17 cellular contexts compared by ENCODE assay signal in genomic region chr21:36766511-36766910, GRCh38.
A peak's percentile ranks its signal among the peaks of the same experiment; 100 is the strongest.
DNase-seq lines count a peak whose midpoint lies in the region; ATAC-seq and TF ChIP-seq lines count a peak whose summit lies in the region.
"Had no signal": no experiment of that assay in that cellular context is flagged by ENCODE, and none has a peak within 500 bp of the region (broad histone marks: within the 10 kb centered on the region; RNA-seq: fewer than 3 reads in every experiment).

No MANE protein-coding gene starts in this region.

- no peaks in the 10 kb centered on the region for H3K79me2 ChIP-seq in mammary epithelial cell (ENCODE audit: insufficient read depth, low read length)

- H3K4me1 Mint-ChIP-seq in MCF 10A (ENCODE audit: insufficient read depth, unreplicated experiment) = no peaks in the 10 kb centered on the region
- H3K4me1 Mint-ChIP-seq in activated CD4-positive, alpha-beta T cell treated with anti-CD3 and anti-CD28 coated beads for 36 hours = peaks cover 3% of the 10 kb centered on the region
- H3K4me1 Mint-ChIP-seq: B cell had no signal

- H3K9me3 ChIP-seq in mammary epithelial cell (replicated peaks; ENCODE audit: insufficient read depth, low read length) (no peaks in the 10 kb centered on the region), tibial nerve (no peaks in the 10 kb centered on the region), Peyer's patch (no peaks in the 10 kb centered on the region)
- H3K9me3 ChIP-seq: A549; BLaER1 treated with 17β-estradiol and CSF1 and Interleukin-3, amounts not matched to agents 10 nM and 100 nM; Caco-2 had no signal

- BruUV-seq in MCF 10A (replicated peaks; lab: Mats Ljungman, UMichigan) = no TSS peak
- BruUV-seq in mammary epithelial cell (replicated peaks; lab: Mats Ljungman, UMichigan) = no TSS peak

- POLR2A ChIA-PET in MCF 10A (lab: Yijun Ruan, JAX) = no interaction called here
- POLR2A ChIA-PET in activated CD4-positive, alpha-beta T cell treated with anti-CD3 and anti-CD28 coated beads for 36 hours (lab: Charles Lee) = no interaction called here

- TF ChIP-seq CTCF in MCF 10A (IDR thresholded peaks at IDR 0.05; ENCODE audit: unreplicated experiment) = no peak
- TF ChIP-seq CTCF in mammary epithelial cell (conservative IDR thresholded peaks at IDR 0.05 in 1 of 2, IDR thresholded peaks at IDR 0.05 in 1 of 2; ENCODE audit: extremely low read depth in 1 of 2, insufficient read depth in 1 of 2, low read depth in 1 of 2, low read length in 2 of 2) = no peak
- TF ChIP-seq CTCF in tibial nerve (IDR thresholded peaks at IDR 0.05) = no peak
- TF ChIP-seq CTCF in Peyer's patch (IDR thresholded peaks at IDR 0.05) = no peak

- TF ChIP-seq EP300 in tibial nerve (IDR thresholded peaks at IDR 0.05) = peak in 1 of 2 donors; percentile 20

- DNase-seq in MCF 10A (ENCODE audit: unreplicated experiment) (no peak), mammary epithelial cell (no peak), sciatic nerve (ENCODE audit: low spot score) (no peak), tibial nerve (ENCODE audit: low spot score in 2 of 2) (no peak), Peyer's patch (no peak)
- DNase-seq in activated CD4-positive, alpha-beta T cell treated with anti-CD3 and anti-CD28 coated beads for 36 hours = no peak
- DNase-seq: AML-193; Caco-2; CD4-positive, alpha-beta T cell; CD8-positive, alpha-beta T cell; DMS79 treated with DMSO at 0.1 percent for 48 hours; GF-D8 had no signal

- no peak overlapping the region for H3K4me3 Mint-ChIP-seq in MCF 10A (ENCODE audit: unreplicated experiment)
- H3K4me3 Mint-ChIP-seq in activated CD4-positive, alpha-beta T cell treated with anti-CD3 and anti-CD28 coated beads for 36 hours = no peak overlapping the region
- H3K4me3 Mint-ChIP-seq: B cell; CD4-positive, alpha-beta T cell; CD8-positive, alpha-beta T cell had no signal

- dilution Hi-C loops in mammary epithelial cell (cut with HindIII; ENCODE audit: low sequenced_read_pairs) = loop anchor here (5.0 to 10.0 kb wide), 3 partner anchors 142 to 552 kb away; no protein-coding TSS in a partner anchor

- H3K27me3 Mint-ChIP-seq in MCF 10A (ENCODE audit: insufficient read depth, unreplicated experiment) = no peaks in the 10 kb centered on the region
- no peaks in the 10 kb centered on the region for H3K27me3 Mint-ChIP-seq in activated CD4-positive, alpha-beta T cell treated with anti-CD3 and anti-CD28 coated beads for 36 hours
- H3K27me3 Mint-ChIP-seq: B cell; CD4-positive, alpha-beta T cell had no signal

- H4K20me1 ChIP-seq in mammary epithelial cell (ENCODE audit: insufficient read depth, low read length) = no peaks in the 10 kb centered on the region
- H4K20me1 ChIP-seq: BLaER1 treated with 17β-estradiol and CSF1 and Interleukin-3, amounts not matched to agents 10 nM and 100 nM had no signal

- peak; percentile 54 for ATAC-seq in sciatic nerve
- no peak for ATAC-seq in activated CD4-positive, alpha-beta T cell treated with anti-CD3 and anti-CD28 coated beads for 36 hours
- ATAC-seq: A549; CD8-positive, alpha-beta T cell had no signal

- TF ChIP-seq POLR2A in tibial nerve (IDR thresholded peaks at IDR 0.05) (no peak), Peyer's patch (IDR thresholded peaks at IDR 0.05) (no peak)

- H3K27me3 ChIP-seq in mammary epithelial cell (ENCODE audit: insufficient read depth, low read length) = no peaks in the 10 kb centered on the region
- no peaks in the 10 kb centered on the region for H3K27me3 ChIP-seq in tibial nerve
- no peaks in the 10 kb centered on the region for H3K27me3 ChIP-seq in Peyer's patch
- H3K27me3 ChIP-seq: BLaER1 treated with 17β-estradiol and CSF1 and Interleukin-3, amounts not matched to agents 10 nM and 100 nM had no signal

- no peak overlapping the region for H3K4me2 ChIP-seq in mammary epithelial cell (ENCODE audit: insufficient read depth, low read depth, low read length)
- H3K4me2 ChIP-seq: A549; BLaER1 treated with 17β-estradiol and CSF1 and Interleukin-3, amounts not matched to agents 10 nM and 100 nM had no signal

- H3K27ac ChIP-seq in mammary epithelial cell (ENCODE audit: insufficient read depth, low read depth, low read length) (no peak overlapping the region), tibial nerve (peak overlapping the region in 3 of 4 donors; percentile 51 to 81 (median 79)), Peyer's patch (no peak overlapping the region)
- H3K27ac ChIP-seq: 22Rv1; A549; BLaER1 treated with 17β-estradiol and CSF1 and Interleukin-3, amounts not matched to agents 10 nM and 100 nM; C4-2B had no signal

- intact Hi-C loops in MCF 10A (cut with micrococcal nuclease) (no loop called here), mammary epithelial cell (cut with micrococcal nuclease) (no loop called here), sciatic nerve (cut with DNase I) (no loop called here)
- intact Hi-C loops in activated CD4-positive, alpha-beta T cell treated with anti-CD3 and anti-CD28 coated beads for 36 hours (cut with DNase I, micrococcal nuclease) = no loop called here

- H3K9ac ChIP-seq in mammary epithelial cell (ENCODE audit: insufficient read depth, low read length) = no peak overlapping the region
- H3K9ac ChIP-seq: BLaER1 treated with 17β-estradiol and CSF1 and Interleukin-3, amounts not matched to agents 10 nM and 100 nM had no signal

- H3K36me3 ChIP-seq in mammary epithelial cell (ENCODE audit: insufficient read depth, low read length) = no peaks in the 10 kb centered on the region
- peaks cover 0 to 6% (median 0%) of the 10 kb centered on the region in 3 donors for H3K36me3 ChIP-seq in tibial nerve
- peaks cover 0 to 4% (median 0%) of the 10 kb centered on the region in 3 donors for H3K36me3 ChIP-seq in Peyer's patch

- 100% methylated on average over 6 of the region's 6 CpGs for WGBS in mammary epithelial cell (ENCODE audit: low coverage, missing lambda C conversion rate)
- WGBS in tibial nerve, 2 donors = 60 to 67% methylated on average over 6 of the region's 6 CpGs

- CTCF ChIA-PET in MCF 10A (lab: Yijun Ruan, JAX) (interaction anchor here (0.7 kb wide), 1 partner anchor 137 kb away, joined by 3 read pairs; no protein-coding TSS in a partner anchor), mammary epithelial cell (lab: Charles Lee; ENCODE audit: low non-redundant PET) (no interaction called here)
- CTCF ChIA-PET in activated CD4-positive, alpha-beta T cell treated with anti-CD3 and anti-CD28 coated beads for 36 hours (lab: Charles Lee) = no interaction called here

- H3K4me1 ChIP-seq in mammary epithelial cell (ENCODE audit: insufficient read depth, low read length) (no peaks in the 10 kb centered on the region), tibial nerve (peaks cover 0 to 20% (median 5%) of the 10 kb centered on the region in 4 donors), Peyer's patch (peaks cover 0 to 5% (median 0%) of the 10 kb centered on the region in 4 donors)
- H3K4me1 ChIP-seq: A549, Caco-2 had no signal

- no peaks in the 10 kb centered on the region for H3K9me3 Mint-ChIP-seq in MCF 10A (ENCODE audit: unreplicated experiment)
- H3K9me3 Mint-ChIP-seq in activated CD4-positive, alpha-beta T cell treated with anti-CD3 and anti-CD28 coated beads for 36 hours (ENCODE audit: low read depth) = no peaks in the 10 kb centered on the region
- H3K9me3 Mint-ChIP-seq: CD4-positive, alpha-beta T cell; CD8-positive, alpha-beta T cell had no signal

- H3K4me3 ChIP-seq in mammary epithelial cell (replicated peaks in 1 of 3; ENCODE audit: insufficient read depth in 1 of 3, low read depth in 2 of 3, low read length in 3 of 3) = no peak overlapping the region
- H3K4me3 ChIP-seq in tibial nerve = no peak overlapping the region
- H3K4me3 ChIP-seq in Peyer's patch = no peak overlapping the region
- H3K4me3 ChIP-seq: A549; BLaER1 treated with 17β-estradiol and CSF1 and Interleukin-3, amounts not matched to agents 10 nM and 100 nM had no signal

- no peak overlapping the region for H2AFZ ChIP-seq in mammary epithelial cell (ENCODE audit: low read depth, low read length)

- in situ Hi-C loops in mammary epithelial cell (cut with MboI; ENCODE audit: low sequenced_read_pairs in 2 of 2) = no loop called here

- peaks cover 15% of the 10 kb centered on the region for H3K36me3 Mint-ChIP-seq in MCF 10A (ENCODE audit: insufficient read depth, unreplicated experiment)
- H3K36me3 Mint-ChIP-seq in activated CD4-positive, alpha-beta T cell treated with anti-CD3 and anti-CD28 coated beads for 36 hours (ENCODE audit: low read depth) = no peaks in the 10 kb centered on the region

- peak overlapping the region; percentile 42 for H3K27ac Mint-ChIP-seq in MCF 10A (ENCODE audit: low read depth, unreplicated experiment)
- H3K27ac Mint-ChIP-seq in activated CD4-positive, alpha-beta T cell treated with anti-CD3 and anti-CD28 coated beads for 36 hours = no peak overlapping the region
- H3K27ac Mint-ChIP-seq: B cell; CD4-positive, alpha-beta T cell; CD8-positive, alpha-beta T cell had no signal

Comparison
In these comparisons a context has a peak if more than half of its experiments do, and no peak if none do; other contexts are left out.
1. H3K27ac ChIP-seq: peak in tibial nerve (3 of 4); none in mammary epithelial cell (single experiment) and Peyer's patch (0 of 4).